1 cellular context compared by ENCODE assay signal in the genomic region with DNA sequence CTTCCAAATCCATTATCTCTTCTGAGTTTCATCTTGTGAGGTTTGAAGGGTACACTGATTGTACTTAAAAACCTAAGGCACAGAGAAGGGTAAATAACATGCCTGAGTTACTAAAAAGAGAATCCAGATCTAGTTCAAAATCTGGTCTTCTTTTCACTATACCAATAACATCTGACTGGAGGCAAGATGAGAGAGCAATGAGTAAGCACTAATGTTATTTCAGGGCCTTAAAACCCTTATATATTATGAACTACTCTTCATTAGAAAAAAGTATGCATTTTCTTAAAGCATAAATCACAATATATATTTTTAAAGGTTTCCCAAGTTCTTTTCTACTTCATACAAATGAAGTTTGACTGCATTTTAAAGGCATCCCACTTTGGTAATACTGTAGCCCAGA.
TF ChIP-seq lines count a peak whose summit lies in the region.

No MANE protein-coding gene starts in this region.

TF ChIP-seq in SK-N-SH, 30 proteins besides CTCF, POLR2A, EP300 and RAD21 (continued from another document):
- TF ChIP-seq, protein P1, sequence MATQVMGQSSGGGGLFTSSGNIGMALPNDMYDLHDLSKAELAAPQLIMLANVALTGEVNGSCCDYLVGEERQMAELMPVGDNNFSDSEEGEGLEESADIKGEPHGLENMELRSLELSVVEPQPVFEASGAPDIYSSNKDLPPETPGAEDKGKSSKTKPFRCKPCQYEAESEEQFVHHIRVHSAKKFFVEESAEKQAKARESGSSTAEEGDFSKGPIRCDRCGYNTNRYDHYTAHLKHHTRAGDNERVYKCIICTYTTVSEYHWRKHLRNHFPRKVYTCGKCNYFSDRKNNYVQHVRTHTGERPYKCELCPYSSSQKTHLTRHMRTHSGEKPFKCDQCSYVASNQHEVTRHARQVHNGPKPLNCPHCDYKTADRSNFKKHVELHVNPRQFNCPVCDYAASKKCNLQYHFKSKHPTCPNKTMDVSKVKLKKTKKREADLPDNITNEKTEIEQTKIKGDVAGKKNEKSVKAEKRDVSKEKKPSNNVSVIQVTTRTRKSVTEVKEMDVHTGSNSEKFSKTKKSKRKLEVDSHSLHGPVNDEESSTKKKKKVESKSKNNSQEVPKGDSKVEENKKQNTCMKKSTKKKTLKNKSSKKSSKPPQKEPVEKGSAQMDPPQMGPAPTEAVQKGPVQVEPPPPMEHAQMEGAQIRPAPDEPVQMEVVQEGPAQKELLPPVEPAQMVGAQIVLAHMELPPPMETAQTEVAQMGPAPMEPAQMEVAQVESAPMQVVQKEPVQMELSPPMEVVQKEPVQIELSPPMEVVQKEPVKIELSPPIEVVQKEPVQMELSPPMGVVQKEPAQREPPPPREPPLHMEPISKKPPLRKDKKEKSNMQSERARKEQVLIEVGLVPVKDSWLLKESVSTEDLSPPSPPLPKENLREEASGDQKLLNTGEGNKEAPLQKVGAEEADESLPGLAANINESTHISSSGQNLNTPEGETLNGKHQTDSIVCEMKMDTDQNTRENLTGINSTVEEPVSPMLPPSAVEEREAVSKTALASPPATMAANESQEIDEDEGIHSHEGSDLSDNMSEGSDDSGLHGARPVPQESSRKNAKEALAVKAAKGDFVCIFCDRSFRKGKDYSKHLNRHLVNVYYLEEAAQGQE (IDR thresholded peaks at IDR 0.05; ENCODE audit: low read depth, low read length) = no peak
- TF ChIP-seq, protein P2, sequence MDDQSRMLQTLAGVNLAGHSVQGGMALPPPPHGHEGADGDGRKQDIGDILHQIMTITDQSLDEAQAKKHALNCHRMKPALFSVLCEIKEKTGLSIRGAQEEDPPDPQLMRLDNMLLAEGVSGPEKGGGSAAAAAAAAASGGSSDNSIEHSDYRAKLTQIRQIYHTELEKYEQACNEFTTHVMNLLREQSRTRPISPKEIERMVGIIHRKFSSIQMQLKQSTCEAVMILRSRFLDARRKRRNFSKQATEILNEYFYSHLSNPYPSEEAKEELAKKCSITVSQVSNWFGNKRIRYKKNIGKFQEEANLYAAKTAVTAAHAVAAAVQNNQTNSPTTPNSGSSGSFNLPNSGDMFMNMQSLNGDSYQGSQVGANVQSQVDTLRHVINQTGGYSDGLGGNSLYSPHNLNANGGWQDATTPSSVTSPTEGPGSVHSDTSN (IDR thresholded peaks at IDR 0.05) = no peak
- TF ChIP-seq, protein P3, sequence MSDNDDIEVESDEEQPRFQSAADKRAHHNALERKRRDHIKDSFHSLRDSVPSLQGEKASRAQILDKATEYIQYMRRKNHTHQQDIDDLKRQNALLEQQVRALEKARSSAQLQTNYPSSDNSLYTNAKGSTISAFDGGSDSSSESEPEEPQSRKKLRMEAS (IDR thresholded peaks at IDR 0.05; ENCODE audit: low read depth) = no peak
- TF ChIP-seq RCOR1 (IDR thresholded peaks at IDR 0.05; ENCODE audit: low read length) (no peak), FOXM1 (IDR thresholded peaks at IDR 0.05; ENCODE audit: low read depth) (no peak), SMC3 (IDR thresholded peaks at IDR 0.05; ENCODE audit: low read depth, low read length) (no peak), ELF1 (IDR thresholded peaks at IDR 0.05) (no peak), GABPA (IDR thresholded peaks at IDR 0.05; ENCODE audit: low read depth) (no peak), RFX5 (IDR thresholded peaks at IDR 0.05; ENCODE audit: low read length) (no peak), NRF1 (IDR thresholded peaks at IDR 0.05; ENCODE audit: low read depth, low read length) (no peak), MXI1 (IDR thresholded peaks at IDR 0.05; ENCODE audit: low read depth, low read length) (no peak), EZH2phosphoT487 (IDR thresholded peaks at IDR 0.05; ENCODE audit: borderline replicate concordance, low read depth) (no peak)
